12 cellular contexts compared by ENCODE assay signal in the genomic region with DNA sequence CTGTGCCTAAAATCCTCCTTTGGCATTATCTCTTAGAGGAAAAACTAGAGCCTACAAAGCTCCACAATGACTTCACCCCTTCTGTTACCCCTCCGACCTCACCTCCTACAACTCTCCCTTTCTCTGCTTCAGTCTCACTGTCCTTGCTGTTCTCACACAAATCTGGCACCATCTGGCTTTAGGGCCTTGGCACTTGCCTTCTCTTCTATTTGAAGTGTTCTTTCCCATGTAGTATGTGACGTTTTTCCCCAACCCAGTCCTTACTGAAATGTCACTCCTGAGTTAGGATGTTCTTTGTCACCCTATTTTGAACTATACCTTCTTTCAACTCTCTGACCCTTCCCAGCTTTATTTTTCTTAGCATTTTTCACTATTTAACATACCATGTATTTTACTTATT. TPM values are rescaled to one million over a fixed set of nuclear protein-coding genes. Genes with fewer than 3 reads are reported as not detected.
"Had no signal": no experiment of that assay in that cellular context is flagged by ENCODE, and none has a peak within 500 bp of the region (broad histone marks: within the 10 kb centered on the region; RNA-seq: fewer than 3 reads in every experiment).

No MANE protein-coding gene starts in this region.

- H3K4me1 Mint-ChIP-seq: GM23338 had no signal

- H3K9me3 Mint-ChIP-seq: GM23338, HFFc6, IgD-negative memory B cell had no signal

- DNase-seq: H7, HFFc6, KBM-7 had no signal

- H3K9me3 ChIP-seq: HAP-1 had no signal

- H3K27me3 Mint-ChIP-seq: IgD-negative memory B cell had no signal

- H3K36me3 ChIP-seq: HAP-1 had no signal

- H3K4me3 ChIP-seq: GM23338, HAP-1 had no signal

- ATAC-seq: GM23338, HCT116, HepG2 had no signal

- H3K27ac ChIP-seq: HL-60, KMS-11 had no signal

- H3K4me1 ChIP-seq: HAP-1 had no signal

- H3K4me3 Mint-ChIP-seq: GM23338, HFFc6, IgD-negative memory B cell had no signal

- H3K27ac Mint-ChIP-seq: GM23338, HFFc6, IgD-negative memory B cell had no signal

RNA-seq across cellular contexts. Expression of a gene that starts 8.7 kb away (rescaled TPM):
- total RNA-seq: GM23338, H4, H7, HepG2, HFFc6, HT1080 had no signal
